8 cellular contexts compared by ENCODE assay signal in genomic region chr6:15365273-15365687, GRCh38.
DNase-seq lines count a peak whose midpoint lies in the region; ATAC-seq, FAIRE-seq and TF ChIP-seq lines count a peak whose summit lies in the region.

No MANE protein-coding gene starts in this region.

- H3K4me1 Mint-ChIP-seq in activated CD4-positive, alpha-beta T cell treated with anti-CD3 and anti-CD28 coated beads, Interleukin-2, amount 10 ng/mL, durations not matched to agents 7 days and 5 days: peaks cover 44% of the 10 kb centered on the region

- no peak for TF ChIP-seq EP300 in stomach (IDR thresholded peaks at IDR 0.05)

- DNase-seq in GM23248 (peak; percentile 92), NCI-H2227 treated with DMSO at 0.1 percent for 48 hours (lab: John Stamatoyannopoulos, UW) (peak; percentile 93), endothelial cell of umbilical vein (ENCODE audit: low read depth, low spot score) (peak; percentile 61), midbrain (lab: John Stamatoyannopoulos, UW) (peak; percentile 84), stomach (peak; percentile 82), NCI-H226 (no peak)
- peak; percentile 57 for DNase-seq in activated CD4-positive, alpha-beta T cell treated with anti-CD3 and anti-CD28 coated beads, Interleukin-2, amount 10 ng/mL, durations not matched to agents 7 days and 5 days

- WGBS in GM23248 (ENCODE audit: low coverage in 1 of 2, low lambda C conversion rate in 2 of 2, missing lambda C conversion rate in 2 of 2), 2 experiments: 7 to 8% methylated on average over 13 of the region's 13 CpGs
- whole genome bisulfite sequencing in stomach, 5 donors: 9 to 25% (median 15%) methylated on average over 13 of the region's 13 CpGs

- H3K9me3 Mint-ChIP-seq in activated CD4-positive, alpha-beta T cell treated with anti-CD3 and anti-CD28 coated beads, Interleukin-2, amount 10 ng/mL, durations not matched to agents 7 days and 5 days: no peaks in the 10 kb centered on the region

- no peak overlapping the region for H3K4me3 Mint-ChIP-seq in activated CD4-positive, alpha-beta T cell treated with anti-CD3 and anti-CD28 coated beads, Interleukin-2, amount 10 ng/mL, durations not matched to agents 7 days and 5 days

- H3K36me3 Mint-ChIP-seq in activated CD4-positive, alpha-beta T cell treated with anti-CD3 and anti-CD28 coated beads, Interleukin-2, amount 10 ng/mL, durations not matched to agents 7 days and 5 days (ENCODE audit: low read depth): peaks cover 21% of the 10 kb centered on the region

- POLR2A ChIA-PET in activated CD4-positive, alpha-beta T cell treated with anti-CD3 and anti-CD28 coated beads, Interleukin-2, amount 10 ng/mL, durations not matched to agents 7 days and 5 days (lab: Charles Lee): no interaction called here
- POLR2A ChIA-PET in endothelial cell of umbilical vein (lab: Charles Lee): no interaction called here

- 0 out of 2 replicates have a peak, but pooled peaks cover 9% of the 10 kb centered on the region for H3F3A ChIP-seq in GM23248 (ENCODE audit: insufficient read depth)

- H3K9ac ChIP-seq in GM23248: peak overlapping the region; percentile 56
- H3K9ac ChIP-seq in endothelial cell of umbilical vein (replicated peaks; ENCODE audit: extremely low read depth, insufficient read depth, low read length): no peak overlapping the region

- H3K27me3 ChIP-seq in GM23248 (replicated peaks; ENCODE audit: insufficient read depth) (no peaks in the 10 kb centered on the region), endothelial cell of umbilical vein (ENCODE audit: control insufficient read depth in 2 of 2, insufficient read depth in 2 of 2, low read length in 2 of 2) (no peaks in the 10 kb centered on the region), stomach (no peaks in the 10 kb centered on the region)

- CTCF ChIA-PET in activated CD4-positive, alpha-beta T cell treated with anti-CD3 and anti-CD28 coated beads, Interleukin-2, amount 10 ng/mL, durations not matched to agents 7 days and 5 days (lab: Charles Lee): interaction anchor here (1.0 kb wide), 1 partner anchor 69 kb away, joined by 3 read pairs; no protein-coding TSS in a partner anchor
- CTCF ChIA-PET in endothelial cell of umbilical vein (lab: Charles Lee): interaction anchor here (0.9 kb wide), 1 partner anchor 35 kb away, joined by 3 read pairs; no protein-coding TSS in a partner anchor

- H3K79me2 ChIP-seq in GM23248 (ENCODE audit: insufficient read depth) (peaks cover 98% of the 10 kb centered on the region), endothelial cell of umbilical vein (ENCODE audit: control insufficient read depth, insufficient read depth, low read length) (no peaks in the 10 kb centered on the region)

- H4K20me1 ChIP-seq in GM23248 (ENCODE audit: insufficient read depth): no peaks in the 10 kb centered on the region
- peaks cover 2% of the 10 kb centered on the region for H4K20me1 ChIP-seq in endothelial cell of umbilical vein (replicated peaks; ENCODE audit: control insufficient read depth, extremely low read depth, insufficient read depth, low read length)

- no peak for ATAC-seq in HG03571 (IDR thresholded peaks at IDR 0.05; ENCODE audit: unreplicated experiment)

- no peaks in the 10 kb centered on the region for H3K9me1 ChIP-seq in endothelial cell of umbilical vein (replicated peaks; ENCODE audit: control insufficient read depth, extremely low read depth, insufficient read depth, low read length)

- no peak for TF ChIP-seq CTCF in endothelial cell of umbilical vein (IDR thresholded peaks at IDR 0.05; ENCODE audit: extremely low read depth in 1 of 2, insufficient read depth in 1 of 2, low read depth in 1 of 2, low read length in 2 of 2)
- TF ChIP-seq CTCF in stomach (IDR thresholded peaks at IDR 0.05): no peak

- H2AFZ ChIP-seq in GM23248: no peak overlapping the region
- no peak overlapping the region for H2AFZ ChIP-seq in endothelial cell of umbilical vein (ENCODE audit: low read depth, low read length)

- intact Hi-C loops in endothelial cell of umbilical vein (cut with micrococcal nuclease): no loop called here
- intact Hi-C loops in stomach (cut with DNase I; ENCODE audit: low total_unique reads): no loop called here

- H3K4me2 ChIP-seq in GM23248 (ENCODE audit: unreplicated experiment): peak overlapping the region; percentile 64
- peak overlapping the region; percentile 33 for H3K4me2 ChIP-seq in endothelial cell of umbilical vein (ENCODE audit: insufficient read depth, low read length)

- H3K9me2 ChIP-seq in GM23248 (ENCODE audit: insufficient read depth): no peaks in the 10 kb centered on the region

- H3K4me3 ChIP-seq in GM23248: peak overlapping the region; percentile 39
- no peak overlapping the region for H3K4me3 ChIP-seq in endothelial cell of umbilical vein (replicated peaks in 1 of 3; ENCODE audit: insufficient read depth in 1 of 3, low read depth in 1 of 3, low read length in 3 of 3)
- no peak overlapping the region for H3K4me3 ChIP-seq in stomach

- no peak overlapping the region for H3K27ac Mint-ChIP-seq in activated CD4-positive, alpha-beta T cell treated with anti-CD3 and anti-CD28 coated beads, Interleukin-2, amount 10 ng/mL, durations not matched to agents 7 days and 5 days

- H3K27ac ChIP-seq in GM23248: peak overlapping the region; percentile 61
- no peak overlapping the region for H3K27ac ChIP-seq in endothelial cell of umbilical vein (ENCODE audit: insufficient read depth, low read depth, low read length)
- H3K27ac ChIP-seq in stomach: no peak overlapping the region

- FAIRE-seq in endothelial cell of umbilical vein (lab: Jason Lieb, UNC): peak; percentile 87

- dilution Hi-C loops in endothelial cell of umbilical vein (cut with MboI; ENCODE audit: extremely low pct_ligation_motif_present, low sequenced_read_pairs): no loop called here

- BruUV-seq in endothelial cell of umbilical vein (replicated peaks; lab: Mats Ljungman, UMichigan): no TSS peak

- no peaks in the 10 kb centered on the region for H3K36me3 ChIP-seq in GM23248 (ENCODE audit: low read depth)
- H3K36me3 ChIP-seq in endothelial cell of umbilical vein (ENCODE audit: control insufficient read depth in 2 of 2, extremely low read depth in 1 of 2, insufficient read depth in 2 of 2, low read length in 2 of 2): no peaks in the 10 kb centered on the region
- no peaks in the 10 kb centered on the region for H3K36me3 ChIP-seq in stomach

- H3K27me3 Mint-ChIP-seq in activated CD4-positive, alpha-beta T cell treated with anti-CD3 and anti-CD28 coated beads, Interleukin-2, amount 10 ng/mL, durations not matched to agents 7 days and 5 days: no peaks in the 10 kb centered on the region

- TF ChIP-seq POLR2A in endothelial cell of umbilical vein (IDR thresholded peaks at IDR 0.05; ENCODE audit: low read depth, low read length): no peak
- TF ChIP-seq POLR2A in stomach (IDR thresholded peaks at IDR 0.05): no peak

- in situ Hi-C loops in GM23248 (cut with MboI): no loop called here

- peaks cover 18% of the 10 kb centered on the region for H3K4me1 ChIP-seq in GM23248 (ENCODE audit: insufficient read depth)
- H3K4me1 ChIP-seq in endothelial cell of umbilical vein (ENCODE audit: control insufficient read depth, extremely low read depth, insufficient read depth, low read length): no peaks in the 10 kb centered on the region
- peaks cover 20 to 79% (median 48%) of the 10 kb centered on the region in 4 donors for H3K4me1 ChIP-seq in stomach

- H3K9me3 ChIP-seq in GM23248 (ENCODE audit: low read depth) (no peaks in the 10 kb centered on the region), endothelial cell of umbilical vein (replicated peaks; ENCODE audit: control insufficient read depth, insufficient read depth, low read length) (no peaks in the 10 kb centered on the region), stomach (no peaks in the 10 kb centered on the region)

TF ChIP-seq in endothelial cell of umbilical vein, 7 proteins besides CTCF, POLR2A, EP300 and RAD21:
- TF ChIP-seq MAX (IDR thresholded peaks at IDR 0.05; ENCODE audit: insufficient read depth, insufficient read length): no peak
- no peak for TF ChIP-seq EZH2 (IDR thresholded peaks at IDR 0.05; ENCODE audit: borderline replicate concordance, low read depth, low read length, severe bottlenecking)
- TF ChIP-seq FOS (IDR thresholded peaks at IDR 0.05; ENCODE audit: borderline replicate concordance, insufficient read depth, low read length): no peak
- TF ChIP-seq GATA2 (IDR thresholded peaks at IDR 0.05; ENCODE audit: insufficient read depth, insufficient read length, low read depth, low read length): no peak
- TF ChIP-seq POLR2AphosphoS5 (IDR thresholded peaks at IDR 0.05; ENCODE audit: insufficient read depth, low read depth, low read length): no peak
- TF ChIP-seq MYC (IDR thresholded peaks at IDR 0.05; ENCODE audit: low read depth, low read length): no peak
- TF ChIP-seq JUN (IDR thresholded peaks at IDR 0.05; ENCODE audit: borderline replicate concordance, insufficient read depth, insufficient read length, low read depth): no peak
